18 cellular contexts compared by ENCODE assay signal in the genomic region with DNA sequence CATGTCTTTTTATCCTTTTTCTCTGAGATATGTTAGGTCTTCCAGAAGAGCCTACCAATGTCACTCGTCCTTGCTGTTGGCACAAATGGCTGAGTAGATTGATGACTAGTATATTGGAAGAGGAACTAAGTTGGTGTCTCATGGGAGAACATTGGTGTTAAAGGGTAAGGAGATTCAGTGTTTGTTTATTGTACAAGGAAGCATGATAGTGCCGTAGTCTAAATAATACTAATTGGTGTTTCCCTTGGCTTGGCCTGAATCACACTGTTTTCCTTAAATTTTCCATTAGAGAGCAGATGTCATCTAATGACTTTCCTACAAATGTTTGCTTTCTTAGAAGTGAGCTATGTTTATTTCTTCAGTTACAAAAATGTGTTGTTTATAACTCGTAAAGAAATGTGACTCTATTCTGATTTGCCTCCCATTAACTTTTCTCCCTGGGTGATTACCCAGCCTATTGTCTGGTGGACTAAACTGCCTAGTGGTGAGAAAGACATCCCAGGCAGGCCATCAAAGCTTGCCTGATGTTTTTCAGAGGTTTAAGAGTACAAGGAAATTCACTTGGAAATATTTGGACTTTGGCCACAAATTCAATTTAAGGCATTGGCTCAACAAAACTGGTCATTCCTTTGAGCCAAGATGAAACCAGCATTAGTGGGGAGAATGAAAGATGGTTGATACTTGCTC. TPM values are rescaled to one million over a fixed set of nuclear protein-coding genes. Genes with fewer than 3 reads are reported as not detected.
DNase-seq lines count a peak whose midpoint lies in the region; ATAC-seq, FAIRE-seq and TF ChIP-seq lines count a peak whose summit lies in the region.
"Had no signal": no experiment of that assay in that cellular context is flagged by ENCODE, and none has a peak within 500 bp of the region (broad histone marks: within the 10 kb centered on the region; RNA-seq: fewer than 3 reads in every experiment).

No MANE protein-coding gene starts in this region.

- H2BK5ac ChIP-seq in mesenchymal stem cell (ENCODE audit: low read depth, low read length, poor library complexity, severe bottlenecking) (no peak overlapping the region), H9 (ENCODE audit: insufficient read length, low read length) (no peak overlapping the region)

- DNase-seq in A549 (ENCODE audit: low read depth in 1 of 2, low spot score in 1 of 2) (no peak), HT-29 (ENCODE audit: low spot score) (peak; percentile 24), astrocyte of the hippocampus (ENCODE audit: low read depth, low spot score) (peak; percentile 61), mesenchymal stem cell (peak; percentile 44), H9 (no peak), chondrocyte (ENCODE audit: low spot score) (no peak)
- DNase-seq: C1 segment of cervical spinal cord; CD4-positive, alpha-beta T cell; DMS153; DMS79 treated with DMSO at 0.1 percent for 48 hours; EL had no signal

- H2AFZ ChIP-seq in mesenchymal stem cell (ENCODE audit: low read depth, low read length) = no peak overlapping the region
- no peak overlapping the region for H2AFZ ChIP-seq in H9 (ENCODE audit: low read length)

- no peaks in the 10 kb centered on the region for H3K4me1 ChIP-seq in A549
- H3K4me1 ChIP-seq in mesenchymal stem cell (ENCODE audit: control insufficient read depth, insufficient read depth, low read depth, low read length) = no peaks in the 10 kb centered on the region
- no peaks in the 10 kb centered on the region for H3K4me1 ChIP-seq in H9 (ENCODE audit: insufficient read depth, low read length)

- H4K8ac ChIP-seq in mesenchymal stem cell (ENCODE audit: low read length) = no peak overlapping the region
- no peak overlapping the region for H4K8ac ChIP-seq in H9 (replicated peaks; ENCODE audit: insufficient read length, low read depth, low read length)

- H2BK15ac ChIP-seq in mesenchymal stem cell (ENCODE audit: low read depth, poor library complexity, severe bottlenecking) (no peak overlapping the region), H9 (ENCODE audit: low read depth, low read length) (no peak overlapping the region)

- no peak for TF ChIP-seq RAD21 in A549 (conservative IDR thresholded peaks at IDR 0.05 in 1 of 2, IDR thresholded peaks at IDR 0.05 in 1 of 2)

- H3K4ac ChIP-seq in mesenchymal stem cell (ENCODE audit: low read depth in 1 of 2, low read length in 2 of 2) = no peak overlapping the region
- no peak overlapping the region for H3K4ac ChIP-seq in H9 (ENCODE audit: low read depth, low read length)

- H3K23ac ChIP-seq in mesenchymal stem cell (ENCODE audit: low read length in 2 of 2) = no peak overlapping the region
- no peak overlapping the region for H3K23ac ChIP-seq in H9 (ENCODE audit: insufficient read length, low read depth, low read length)

- no peak for TF ChIP-seq POLR2A in A549 (IDR thresholded peaks at IDR 0.05; ENCODE audit: low read length)

- H4K5ac ChIP-seq in H9 (ENCODE audit: insufficient read length, low read depth, low read length) = no peak overlapping the region

- H3K14ac ChIP-seq in mesenchymal stem cell (ENCODE audit: low read length in 2 of 2) = no peak overlapping the region
- no peak overlapping the region for H3K14ac ChIP-seq in H9 (ENCODE audit: insufficient read depth, low read length)

- no peak overlapping the region for H3K56ac ChIP-seq in H9 (ENCODE audit: insufficient read length, low read depth, low read length)

- H2BK120ac ChIP-seq in mesenchymal stem cell (ENCODE audit: low read depth, low read length) (no peak overlapping the region), H9 (ENCODE audit: low read depth, low read length, poor library complexity, severe bottlenecking) (no peak overlapping the region)

- no peak overlapping the region; a peak in 1 of 7 replicates for H3K27ac Mint-ChIP-seq in H9
- no peak overlapping the region for H3K27ac Mint-ChIP-seq in chondrocyte (ENCODE audit: unreplicated experiment)
- H3K27ac Mint-ChIP-seq: B cell; CD4-positive, alpha-beta T cell; IgD-negative memory B cell had no signal

- TF ChIP-seq CTCF in A549 (IDR thresholded peaks at IDR 0.05) (no peak), H9 (conservative IDR thresholded peaks at IDR 0.05) (no peak), chondrocyte (IDR thresholded peaks at IDR 0.05) (no peak)

- H3T11ph ChIP-seq in H9 (ENCODE audit: low read length) = no peak overlapping the region

- ATAC-seq in A549 (no peak), esophagus mucosa (no peak)
- ATAC-seq: HCT116 had no signal

- CTCF ChIA-PET in A549 (lab: Yijun Ruan, JAX) = no interaction called here

- FAIRE-seq in A549 (lab: Jason Lieb, UNC) = peak; percentile 36
- FAIRE-seq: G401.6 had no signal

- H2BK12ac ChIP-seq in mesenchymal stem cell (ENCODE audit: low read length in 2 of 2) (no peak overlapping the region), H9 (ENCODE audit: insufficient read length, low read depth, low read length) (no peak overlapping the region)

- H3K23me2 ChIP-seq in H9 (ENCODE audit: insufficient read length, low read depth, low read length, poor library complexity, severe bottlenecking) = no peaks in the 10 kb centered on the region

- no peaks in the 10 kb centered on the region; a peak in 3 of 7 replicates for H3K36me3 Mint-ChIP-seq in H9 (ENCODE audit: insufficient read depth in 1 of 3, low read depth in 3 of 3)
- H3K36me3 Mint-ChIP-seq in chondrocyte (ENCODE audit: low read depth) = no peaks in the 10 kb centered on the region

- H3K4me3 Mint-ChIP-seq in H9 (no peak overlapping the region), chondrocyte (ENCODE audit: unreplicated experiment) (no peak overlapping the region)
- H3K4me3 Mint-ChIP-seq: B cell; CD4-positive, alpha-beta T cell; IgD-negative memory B cell had no signal

- H3K4me1 Mint-ChIP-seq in H9 = peaks cover 5 to 10% of the 10 kb centered on the region in 2 experiments; a peak in 3 of 4 replicates
- H3K4me1 Mint-ChIP-seq in chondrocyte (ENCODE audit: low read depth) = no peaks in the 10 kb centered on the region
- H3K4me1 Mint-ChIP-seq: B cell had no signal

- no peaks in the 10 kb centered on the region for H3K79me2 ChIP-seq in H9 (ENCODE audit: insufficient read depth, low read length)

- no peak overlapping the region for H3K18ac ChIP-seq in mesenchymal stem cell (ENCODE audit: low read depth in 1 of 2, low read length in 2 of 2)
- H3K18ac ChIP-seq in H9 (ENCODE audit: insufficient read length, low read depth, low read length) = no peak overlapping the region

- no peak overlapping the region for H2BK20ac ChIP-seq in H9 (ENCODE audit: low read depth, low read length, poor library complexity, severe bottlenecking)

- POLR2A ChIA-PET in A549 (lab: Yijun Ruan, JAX) = no interaction called here

- H4K20me1 ChIP-seq in H9 (ENCODE audit: control insufficient read depth, insufficient read depth, insufficient read length) = no peaks in the 10 kb centered on the region

- TF ChIP-seq EP300 in A549 (IDR thresholded peaks at IDR 0.05) = no peak

- H3K9me3 Mint-ChIP-seq in H9 (peaks cover 0 to 6% of the 10 kb centered on the region in 2 experiments; a peak in 4 of 5 replicates), chondrocyte (ENCODE audit: low read depth) (peaks cover 9% of the 10 kb centered on the region)

- 19% methylated on average over 3 of the region's 3 CpGs for WGBS in A549 (ENCODE audit: missing lambda C conversion rate)
- 0% methylated on average over 1 of the region's 3 CpGs for WGBS in mesenchymal stem cell
- WGBS in H9 (ENCODE audit: extremely low coverage, insufficient read length, low lambda C conversion rate) = no CpG with 5 or more reads among the region's 3 CpGs

- H3K9me3 ChIP-seq in A549 (peaks cover 6% of the 10 kb centered on the region; the same call in 1 of the 3 replicates), mesenchymal stem cell (ENCODE audit: control insufficient read depth, low read length) (peaks cover 11% of the 10 kb centered on the region), H9 (ENCODE audit: control insufficient read depth, low read depth, low read length) (no peaks in the 10 kb centered on the region)

- no peak overlapping the region for H3K9ac ChIP-seq in mesenchymal stem cell (ENCODE audit: low read length)
- no peak overlapping the region for H3K9ac ChIP-seq in H9 (ENCODE audit: extremely low read depth, insufficient read length, low read length)

- H3K27me3 Mint-ChIP-seq in H9 (ENCODE audit: low read depth) (no peaks in the 10 kb centered on the region; the same call in none of the 2 replicates), chondrocyte (ENCODE audit: low read depth) (peaks cover 4% of the 10 kb centered on the region)

- H3K27me3 ChIP-seq in mesenchymal stem cell (ENCODE audit: control insufficient read depth in 1 of 2, insufficient read depth in 1 of 2, low read length in 2 of 2) (no peaks in the 10 kb centered on the region), H9 (ENCODE audit: insufficient read depth, low read length) (no peaks in the 10 kb centered on the region)

- H3K79me1 ChIP-seq in mesenchymal stem cell (replicated peaks; ENCODE audit: low read length, poor library complexity, severe bottlenecking) (no peaks in the 10 kb centered on the region), H9 (ENCODE audit: insufficient read depth, low read depth, low read length, poor library complexity, severe bottlenecking) (no peaks in the 10 kb centered on the region)

- H3K36me3 ChIP-seq in mesenchymal stem cell (ENCODE audit: control insufficient read depth in 1 of 2, insufficient read depth in 2 of 2, low read depth in 1 of 2, low read length in 2 of 2) = no peaks in the 10 kb centered on the region

- H3K27ac ChIP-seq in A549 (no peak overlapping the region), mesenchymal stem cell (ENCODE audit: low read length, poor library complexity, severe bottlenecking) (no peak overlapping the region), H9 (ENCODE audit: insufficient read length, low read depth, low read length) (no peak overlapping the region)
- H3K27ac ChIP-seq: HL-60 had no signal

- no peak overlapping the region for H4K91ac ChIP-seq in mesenchymal stem cell (ENCODE audit: low read length)
- H4K91ac ChIP-seq in H9 (ENCODE audit: insufficient read length, low read depth, low read length) = no peak overlapping the region

- no peak overlapping the region for H3K4me3 ChIP-seq in A549
- H3K4me3 ChIP-seq in mesenchymal stem cell (ENCODE audit: insufficient read depth in 1 of 2, low read depth in 1 of 2, low read length in 2 of 2) = no peak overlapping the region

- no peak overlapping the region for H3K4me2 ChIP-seq in A549
- no peak overlapping the region for H3K4me2 ChIP-seq in mesenchymal stem cell (ENCODE audit: low read length, poor library complexity, severe bottlenecking)
- H3K4me2 ChIP-seq in H9 (ENCODE audit: insufficient read depth, insufficient read length, low read length) = no peak overlapping the region

- H2AK5ac ChIP-seq in mesenchymal stem cell (ENCODE audit: low read length, severe bottlenecking) (no peak overlapping the region), H9 (ENCODE audit: insufficient read length, low read length) (no peak overlapping the region)

RNA-seq across cellular contexts. Expression of gene ADAMTSL3, which starts 28.7 kb away (rescaled TPM):
- polyA plus RNA-seq in A549 (2011; rRNA removed) (0.25 and 0.52 TPM in 2 replicates), A549 (2017; fragmentation: RNase III; extraction: RNeasy Plus Mini Kit Qiagen cat#74134 plus additional on column Dnase treatment) (0.22 to 0.58 TPM (median 0.51 TPM) in 3 replicates)
- 0.03 and 0.12 TPM in 2 replicates for polyA plus RNA-seq in A549 (2012; cell fraction: cytosol; rRNA removed)
- 0.04 and 0.12 TPM in 2 replicates for polyA plus RNA-seq in A549 (2012; cell fraction: nucleus; rRNA removed)
- polyA minus RNA-seq in A549 (2011; rRNA and poly(A)+ RNA removed) = 0.34 and 0.83 TPM in 2 replicates
- total RNA-seq in HT-29 (2014; rRNA removed; shearing (Covaris generic)) = not detected in 2 replicates
- 0.11 TPM for polyA plus RNA-seq in mesenchymal stem cell (2013, experiment 1 of 2)
- 0.14 TPM for polyA plus RNA-seq in mesenchymal stem cell (2013, experiment 2 of 2)
- total RNA-seq in esophagus mucosa (1.4 TPM), H9 (2021) (0.39 and 0.77 TPM in 2 replicates), chondrocyte (0.17 to 0.49 TPM in 2 of 3 replicates, not detected in the other)
- total RNA-seq: A172; B cell; CD4-positive, alpha-beta T cell had no signal
- polyA plus RNA-seq: IgD-negative memory B cell had no signal

Comparison
In these comparisons a context has a peak if more than half of its experiments do, and no peak if none do; other contexts are left out.
1. DNase-seq: peak in HT-29 (single experiment), astrocyte of the hippocampus (single experiment) and mesenchymal stem cell (single experiment); none in A549 (0 of 2), H9 (single experiment) and chondrocyte (single experiment).